Comparison of ENCODE assay signal across 7 cellular contexts in the genomic region with DNA sequence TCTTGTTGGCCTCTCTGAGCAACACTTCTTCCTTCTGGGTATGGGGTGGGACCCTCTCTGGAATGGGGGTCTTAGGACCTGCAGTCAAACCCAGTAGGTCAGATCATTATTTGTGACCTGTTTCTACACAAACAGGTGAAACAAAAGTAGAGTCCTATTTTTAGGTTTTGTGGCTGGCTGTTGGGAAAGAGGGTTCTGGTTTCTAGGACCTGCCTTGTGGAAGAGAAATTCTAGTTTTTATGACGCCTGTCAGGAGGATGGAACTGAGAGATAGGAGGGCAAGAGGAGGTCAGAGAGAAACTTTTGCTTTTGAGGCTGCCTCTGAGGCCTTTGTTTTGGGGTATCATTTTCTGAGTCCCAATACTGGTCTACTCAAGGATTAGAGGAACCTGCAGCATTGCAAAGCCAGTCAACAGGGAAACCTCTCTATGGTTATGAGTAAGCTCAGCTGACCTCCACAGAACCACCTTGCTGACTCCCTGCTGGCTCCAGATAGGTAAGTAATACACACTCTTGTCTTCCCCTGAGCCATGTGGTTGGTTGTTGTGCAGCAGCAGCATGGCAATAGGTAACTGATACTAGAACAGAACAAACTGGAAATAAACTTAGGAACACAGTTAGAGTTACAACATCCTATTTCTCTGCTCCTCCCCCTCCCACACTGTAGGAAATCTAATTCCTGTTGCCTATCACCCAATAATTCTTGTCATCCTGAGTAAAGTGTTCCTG.
"Had no signal": no experiment of that assay in that cellular context is flagged by ENCODE, and none has a peak within 500 bp of the region (broad histone marks: within the 10 kb centered on the region; RNA-seq: fewer than 3 reads in every experiment).

No MANE protein-coding gene starts in this region.

- H3K9ac ChIP-seq: GM23248 had no signal

- DNase-seq: GM23248, GOT3, H9, HCEC 1CT, KBM-7 had no signal

- H2AFZ ChIP-seq: GM23248 had no signal

- H3K4me3 ChIP-seq: GM23248 had no signal

- ATAC-seq: HepG2 had no signal

- H3K27ac ChIP-seq: GM23248, HL-60 had no signal
